Comparison of ENCODE assay signal across 2 cellular contexts in the genomic region with DNA sequence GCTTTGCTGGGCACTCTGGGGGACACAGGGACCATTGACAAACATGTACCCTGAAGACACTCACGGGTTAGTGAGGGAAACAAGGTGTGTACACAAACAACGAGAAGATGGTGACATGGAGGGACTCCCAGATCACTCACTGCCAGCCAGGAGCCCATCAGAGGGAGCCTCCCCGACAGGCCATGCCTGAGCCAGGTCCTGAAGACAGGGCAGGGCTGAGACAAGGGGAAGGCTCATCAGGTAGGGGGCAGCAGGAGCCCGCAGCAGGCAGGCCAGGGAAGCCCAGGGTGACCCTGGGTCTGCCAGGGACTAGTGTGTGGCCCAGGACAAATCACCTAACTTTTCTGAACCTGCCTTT.
TF ChIP-seq lines count a peak whose summit lies in the region.

No MANE protein-coding gene starts in this region.

TF ChIP-seq in H1, 55 proteins besides CTCF, POLR2A, EP300 and RAD21:
- no peak for TF ChIP-seq GTF2F1 (IDR thresholded peaks at IDR 0.05; ENCODE audit: borderline replicate concordance, low read depth, low read length)
- TF ChIP-seq RNF2 (IDR thresholded peaks at IDR 0.05; ENCODE audit: borderline replicate concordance, low read depth, low read length, missing control alignments, poor library complexity, severe bottlenecking): no peak

TF ChIP-seq in liver, 16 proteins besides CTCF, POLR2A, EP300 and RAD21:
- TF ChIP-seq JUND (IDR thresholded peaks at IDR 0.05) (no peak), FOXA2 (IDR thresholded peaks at IDR 0.05) (no peak), NR2F2 (IDR thresholded peaks at IDR 0.05) (no peak), EGR1 (IDR thresholded peaks at IDR 0.05; ENCODE audit: low read depth in 2 of 2) (no peak), RXRA (IDR thresholded peaks at IDR 0.05) (no peak), HNF4A (conservative IDR thresholded peaks at IDR 0.05) (no peak), GABPA (IDR thresholded peaks at IDR 0.05 in 1 of 2, conservative IDR thresholded peaks at IDR 0.05 in 1 of 2) (no peak), FOXA1 (IDR thresholded peaks at IDR 0.05) (no peak)
- TF ChIP-seq, protein P1, sequence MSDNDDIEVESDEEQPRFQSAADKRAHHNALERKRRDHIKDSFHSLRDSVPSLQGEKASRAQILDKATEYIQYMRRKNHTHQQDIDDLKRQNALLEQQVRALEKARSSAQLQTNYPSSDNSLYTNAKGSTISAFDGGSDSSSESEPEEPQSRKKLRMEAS (IDR thresholded peaks at IDR 0.05): no peak
- TF ChIP-seq, protein P2, sequence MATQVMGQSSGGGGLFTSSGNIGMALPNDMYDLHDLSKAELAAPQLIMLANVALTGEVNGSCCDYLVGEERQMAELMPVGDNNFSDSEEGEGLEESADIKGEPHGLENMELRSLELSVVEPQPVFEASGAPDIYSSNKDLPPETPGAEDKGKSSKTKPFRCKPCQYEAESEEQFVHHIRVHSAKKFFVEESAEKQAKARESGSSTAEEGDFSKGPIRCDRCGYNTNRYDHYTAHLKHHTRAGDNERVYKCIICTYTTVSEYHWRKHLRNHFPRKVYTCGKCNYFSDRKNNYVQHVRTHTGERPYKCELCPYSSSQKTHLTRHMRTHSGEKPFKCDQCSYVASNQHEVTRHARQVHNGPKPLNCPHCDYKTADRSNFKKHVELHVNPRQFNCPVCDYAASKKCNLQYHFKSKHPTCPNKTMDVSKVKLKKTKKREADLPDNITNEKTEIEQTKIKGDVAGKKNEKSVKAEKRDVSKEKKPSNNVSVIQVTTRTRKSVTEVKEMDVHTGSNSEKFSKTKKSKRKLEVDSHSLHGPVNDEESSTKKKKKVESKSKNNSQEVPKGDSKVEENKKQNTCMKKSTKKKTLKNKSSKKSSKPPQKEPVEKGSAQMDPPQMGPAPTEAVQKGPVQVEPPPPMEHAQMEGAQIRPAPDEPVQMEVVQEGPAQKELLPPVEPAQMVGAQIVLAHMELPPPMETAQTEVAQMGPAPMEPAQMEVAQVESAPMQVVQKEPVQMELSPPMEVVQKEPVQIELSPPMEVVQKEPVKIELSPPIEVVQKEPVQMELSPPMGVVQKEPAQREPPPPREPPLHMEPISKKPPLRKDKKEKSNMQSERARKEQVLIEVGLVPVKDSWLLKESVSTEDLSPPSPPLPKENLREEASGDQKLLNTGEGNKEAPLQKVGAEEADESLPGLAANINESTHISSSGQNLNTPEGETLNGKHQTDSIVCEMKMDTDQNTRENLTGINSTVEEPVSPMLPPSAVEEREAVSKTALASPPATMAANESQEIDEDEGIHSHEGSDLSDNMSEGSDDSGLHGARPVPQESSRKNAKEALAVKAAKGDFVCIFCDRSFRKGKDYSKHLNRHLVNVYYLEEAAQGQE (IDR thresholded peaks at IDR 0.05): no peak
